19 cellular contexts compared by ENCODE assay signal in genomic region chr1:30526652-30527345, GRCh38.
DNase-seq lines count a peak whose midpoint lies in the region; ATAC-seq and TF ChIP-seq lines count a peak whose summit lies in the region.
"Had no signal": no experiment of that assay in that cellular context is flagged by ENCODE, and none has a peak within 500 bp of the region (broad histone marks: within the 10 kb centered on the region; RNA-seq: fewer than 3 reads in every experiment).

No MANE protein-coding gene starts in this region.

- H3K36me3 ChIP-seq in cardiac muscle cell (no peaks in the 10 kb centered on the region), adrenal gland (replicated peaks in 1 of 2) (no peaks in the 10 kb centered on the region)
- H3K36me3 ChIP-seq: neutrophil had no signal

- 52 to 63% (median 55%) methylated on average over 3 to 6 of the region's 6 CpGs for WGBS in adrenal gland, 4 donors

- H3K27ac ChIP-seq in cardiac muscle cell (peak overlapping the region; percentile 81), adrenal gland (peak overlapping the region in 3 of 5 donors; percentile 33 to 87 (median 84))
- H3K27ac ChIP-seq: neutrophil had no signal

- H3K27me3 Mint-ChIP-seq in stimulated activated memory B cell treated with anti-CD40 and anti-IgM and Interleukin-4, amounts not matched to agents 10 μg/mL and 1 μg/mL and 100 μg/mL, for 72 hours, result peaks cover 45% of the 10 kb centered on the region

- no peak overlapping the region for H3K4me3 Mint-ChIP-seq in stimulated activated memory B cell treated with anti-CD40 and anti-IgM and Interleukin-4, amounts not matched to agents 10 μg/mL and 1 μg/mL and 100 μg/mL, for 72 hours
- H3K4me3 Mint-ChIP-seq: HFFc6 had no signal

- peaks cover 19% of the 10 kb centered on the region for H3K4me1 ChIP-seq in cardiac muscle cell (ENCODE audit: low read depth)
- H3K4me1 ChIP-seq in adrenal gland (replicated peaks in 1 of 2), result peaks cover 4 to 17% of the 10 kb centered on the region in 2 donors

- DNase-seq in cardiac muscle cell (ENCODE audit: low read depth in 1 of 2, low spot score in 1 of 2) (no peak), Right ventricle myocardium inferior (ENCODE audit: missing footprints) (no peak), adrenal gland (no peak), mesenteric fat pad (ENCODE audit: low spot score) (peak; percentile 64), NCI-H1694 (lab: John Stamatoyannopoulos, UW) (no peak), kidney glomerular epithelial cell (lab: John Stamatoyannopoulos, UW) (no peak)
- no peak for DNase-seq in stimulated activated CD8-positive, alpha-beta memory T cell treated with anti-CD3 and anti-CD28 coated beads, Interleukin-4, amount 100 ng/mL, for 48 hours
- DNase-seq: activated CD4-positive, alpha-beta T cell treated with anti-CD3 and anti-CD28 coated beads for 1 hour; activated naive CD4-positive, alpha-beta T cell; amniotic stem cell; C1 segment of cervical spinal cord; central memory CD4-positive, alpha-beta T cell; Karpas-422; NCI-H1092; NCI-H2081 treated with DMSO at 0.1 percent for 48 hours; NCI-H510A had no signal

- H3K9me3 ChIP-seq in cardiac muscle cell (ENCODE audit: low read depth) (no peaks in the 10 kb centered on the region), adrenal gland (replicated peaks in 1 of 3) (no peaks in the 10 kb centered on the region)
- H3K9me3 ChIP-seq: neutrophil had no signal

- H3K36me3 Mint-ChIP-seq in stimulated activated memory B cell treated with anti-CD40 and anti-IgM and Interleukin-4, amounts not matched to agents 10 μg/mL and 1 μg/mL and 100 μg/mL, for 72 hours, result no peaks in the 10 kb centered on the region

- TF ChIP-seq POLR2A in adrenal gland (IDR thresholded peaks at IDR 0.05), result no peak

- H3K27me3 ChIP-seq in cardiac muscle cell, result no peaks in the 10 kb centered on the region
- no peaks in the 10 kb centered on the region for H3K27me3 ChIP-seq in adrenal gland

- intact Hi-C loops in Right ventricle myocardium inferior (cut with DNase I) (loop anchor here (10.0 kb wide), 1 partner anchor 108 kb away; no protein-coding TSS in a partner anchor), adrenal gland (cut with DNase I) (no loop called here)

- H3K4me3 ChIP-seq in cardiac muscle cell (no peak overlapping the region), adrenal gland (no peak overlapping the region)

- no peak for ATAC-seq in Right ventricle myocardium inferior
- ATAC-seq in stimulated activated memory B cell treated with anti-CD40 and anti-IgM and Interleukin-4, amounts not matched to agents 10 μg/mL and 1 μg/mL and 100 μg/mL, for 72 hours, result peak; percentile 18

- H3K4me1 Mint-ChIP-seq in stimulated activated memory B cell treated with anti-CD40 and anti-IgM and Interleukin-4, amounts not matched to agents 10 μg/mL and 1 μg/mL and 100 μg/mL, for 72 hours, result no peaks in the 10 kb centered on the region

- H3K27ac Mint-ChIP-seq in stimulated activated memory B cell treated with anti-CD40 and anti-IgM and Interleukin-4, amounts not matched to agents 10 μg/mL and 1 μg/mL and 100 μg/mL, for 72 hours, result no peak overlapping the region

- TF ChIP-seq CTCF in cardiac muscle cell (IDR thresholded peaks at IDR 0.05; ENCODE audit: low read depth, low read length) (no peak), adrenal gland (IDR thresholded peaks at IDR 0.05) (no peak)

- H3K9me3 Mint-ChIP-seq in stimulated activated memory B cell treated with anti-CD40 and anti-IgM and Interleukin-4, amounts not matched to agents 10 μg/mL and 1 μg/mL and 100 μg/mL, for 72 hours, result peaks cover 4% of the 10 kb centered on the region
- H3K9me3 Mint-ChIP-seq: HFFc6 had no signal
